ENCODE assay signal across 20 cellular contexts in genomic region chr6:45192556-45192955, GRCh38.
A peak's percentile ranks its signal among the peaks of the same experiment; 100 is the strongest.
DNase-seq lines count a peak whose midpoint lies in the region; ATAC-seq and TF ChIP-seq lines count a peak whose summit lies in the region.
"Had no signal": no experiment of that assay in that cellular context is flagged by ENCODE, and none has a peak within 500 bp of the region (broad histone marks: within the 10 kb centered on the region; RNA-seq: fewer than 3 reads in every experiment).

No MANE protein-coding gene starts in this region.

- no peaks in the 10 kb centered on the region for H3K27me3 Mint-ChIP-seq in activated T-cell treated with anti-CD3 and anti-CD28 coated beads, Interleukin-2, amount 50 U/mL, for 24 hours
- no peaks in the 10 kb centered on the region for H3K27me3 Mint-ChIP-seq in T-cell

- H3K36me3 ChIP-seq in KOPT-K1 (ENCODE audit: insufficient read depth, low read length) = peaks cover 4% of the 10 kb centered on the region; the same call in 1 of the 2 replicates

- POLR2A ChIA-PET in T-cell (lab: Charles Lee) = interaction anchor here in 1 of 2 donors (0.7 kb wide), 1 partner anchor 9 kb away, joined by 4 read pairs; no protein-coding TSS in a partner anchor

- peak overlapping the region; percentile 93 for H3K27ac ChIP-seq in KOPT-K1 (ENCODE audit: low read depth, low read length, poor library complexity, severe bottlenecking)
- H3K27ac ChIP-seq in coronary artery = no peak overlapping the region
- H3K27ac ChIP-seq: RWPE1 had no signal

- H3K4me3 ChIP-seq in AG10803 (ENCODE audit: low read length) (no peak overlapping the region), astrocyte of the cerebellum (ENCODE audit: low read depth, low read length) (no peak overlapping the region), coronary artery (no peak overlapping the region)
- H3K4me3 ChIP-seq: GM12878 had no signal

- in situ Hi-C loops in astrocyte of the cerebellum (cut with HindIII; ENCODE audit: low sequenced_read_pairs) = no loop called here

- TF ChIP-seq CTCF in AG10803 (conservative IDR thresholded peaks at IDR 0.05; ENCODE audit: low read length) (no peak), astrocyte of the cerebellum (IDR thresholded peaks at IDR 0.05; ENCODE audit: low read depth, low read length, missing control alignments) (no peak), coronary artery (IDR thresholded peaks at IDR 0.05) (no peak)

- no peak overlapping the region for H3K4me3 Mint-ChIP-seq in activated T-cell treated with anti-CD3 and anti-CD28 coated beads, Interleukin-2, amount 50 U/mL, for 24 hours
- H3K4me3 Mint-ChIP-seq in T-cell = no peak overlapping the region
- H3K4me3 Mint-ChIP-seq: CD8-positive, alpha-beta T cell; HFFc6 had no signal

- no peak overlapping the region for H3K27ac Mint-ChIP-seq in activated T-cell treated with anti-CD3 and anti-CD28 coated beads, Interleukin-2, amount 50 U/mL, for 24 hours
- H3K27ac Mint-ChIP-seq in T-cell = no peak overlapping the region
- H3K27ac Mint-ChIP-seq: CD8-positive, alpha-beta T cell; HFFc6 had no signal

- CTCF ChIA-PET in T-cell (lab: Charles Lee) = interaction anchor here in 1 of 2 donors (0.7 to 0.9 kb wide), 2 partner anchors 226 to 522 kb away, joined by 3 read pairs; no protein-coding TSS in a partner anchor

- peaks cover 17% of the 10 kb centered on the region for H3K9me3 ChIP-seq in KOPT-K1 (ENCODE audit: insufficient read depth, low read length, poor library complexity, severe bottlenecking)

- no peaks in the 10 kb centered on the region for H3K9me3 Mint-ChIP-seq in activated T-cell treated with anti-CD3 and anti-CD28 coated beads, Interleukin-2, amount 50 U/mL, for 24 hours
- H3K9me3 Mint-ChIP-seq in T-cell = peaks cover 0 to 7% (median 0%) of the 10 kb centered on the region in 3 donors
- H3K9me3 Mint-ChIP-seq: HFFc6 had no signal

- peaks cover 38% of the 10 kb centered on the region for H3K4me1 Mint-ChIP-seq in activated T-cell treated with anti-CD3 and anti-CD28 coated beads, Interleukin-2, amount 50 U/mL, for 24 hours (ENCODE audit: low read depth)
- H3K4me1 Mint-ChIP-seq in T-cell = peaks cover 11 to 21% (median 16%) of the 10 kb centered on the region in 3 donors

- no peak for ATAC-seq in T-cell (replicated peaks in 1 of 4)
- ATAC-seq: CD8-positive, alpha-beta T cell; GM12878 had no signal

- peaks cover 2% of the 10 kb centered on the region for H3K36me3 Mint-ChIP-seq in activated T-cell treated with anti-CD3 and anti-CD28 coated beads, Interleukin-2, amount 50 U/mL, for 24 hours (ENCODE audit: low read depth)
- peaks cover 6% of the 10 kb centered on the region for H3K36me3 Mint-ChIP-seq in T-cell
- H3K36me3 Mint-ChIP-seq: CD8-positive, alpha-beta T cell had no signal

- DNase-seq in AG10803 (ENCODE audit: low read depth) = peak; percentile 5
- DNase-seq in astrocyte of the cerebellum (ENCODE audit: low read depth) = peak; percentile 3
- peak; percentile 34 for DNase-seq in iris pigment epithelial cell (ENCODE audit: low read depth)
- no peak for DNase-seq in activated T-cell treated with anti-CD3 and anti-CD28 coated beads, Interleukin-2, amount 50 U/mL, for 24 hours
- no peak for DNase-seq in stimulated activated CD4-positive, alpha-beta T cell treated with anti-CD3 and anti-CD28 coated beads, Interleukin-15, amount 100 ng/mL, for 24 hours
- no peak for DNase-seq in T-cell
- no peak for DNase-seq in coronary artery (ENCODE audit: low spot score)
- DNase-seq: CD8-positive, alpha-beta T cell; DMS79 treated with DMSO at 0.1 percent for 48 hours; HFFc6; MV-4-11; NCI-H1417 treated with DMSO at 0.1 percent for 48 hours; NCI-H1930; NCI-H446; NCI-H69; NK-92 treated with Interleukin-12 subunit alpha and Interleukin-12 subunit beta, amount 100 ng/mL, for 24 hours; SW 1271 had no signal

Comparison
In these comparisons a context has a peak if more than half of its experiments do, and no peak if none do; other contexts are left out.
1. DNase-seq: peak in AG10803 (single experiment), astrocyte of the cerebellum (single experiment) and iris pigment epithelial cell (single experiment); none in activated T-cell treated with anti-CD3 and anti-CD28 coated beads, Interleukin-2, amount 50 U/mL, for 24 hours (single experiment), stimulated activated CD4-positive, alpha-beta T cell treated with anti-CD3 and anti-CD28 coated beads, Interleukin-15, amount 100 ng/mL, for 24 hours (single experiment), T-cell (0 of 34) and coronary artery (single experiment).